ENCODE assay signal across 18 cellular contexts in the genomic region with DNA sequence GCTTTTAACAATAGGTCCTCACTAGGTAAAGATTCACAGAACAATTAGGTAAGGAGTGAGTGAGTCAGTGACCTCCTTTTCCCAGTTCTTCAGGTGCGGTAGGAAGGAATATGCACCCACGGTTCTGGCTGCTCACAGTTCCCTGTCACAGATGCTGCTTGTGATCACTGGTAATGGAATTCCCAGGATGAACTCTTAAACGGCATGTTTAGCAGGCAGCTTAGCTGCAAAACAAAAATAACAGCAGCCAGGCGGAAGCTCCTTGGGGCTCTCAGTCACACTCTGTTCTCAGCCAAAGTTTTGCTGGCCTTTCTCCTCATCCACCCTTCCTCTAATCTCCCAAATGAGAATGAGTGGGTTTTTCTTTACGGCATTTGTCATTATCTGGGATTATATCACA.
DNase-seq lines count a peak whose midpoint lies in the region; ATAC-seq and TF ChIP-seq lines count a peak whose summit lies in the region.
"Had no signal": no experiment of that assay in that cellular context is flagged by ENCODE, and none has a peak within 500 bp of the region (broad histone marks: within the 10 kb centered on the region; RNA-seq: fewer than 3 reads in every experiment).

No MANE protein-coding gene starts in this region.

- peak overlapping the region; percentile 21; the same call in 1 of the 2 replicates for H3K4me3 ChIP-seq in MG63
- no peak overlapping the region for H3K4me3 ChIP-seq in gastroesophageal sphincter
- H3K4me3 ChIP-seq in lower leg skin (ENCODE audit: low read depth, poor library complexity, severe bottlenecking): no peak overlapping the region
- H3K4me3 ChIP-seq: adrenal gland, GM23248, hepatocyte, PC-9, SK-N-MC, thyroid gland had no signal

- no peaks in the 10 kb centered on the region for H3K27me3 ChIP-seq in MG63
- H3K27me3 ChIP-seq in gastroesophageal sphincter: peaks cover 3% of the 10 kb centered on the region
- H3K27me3 ChIP-seq: adrenal gland, thyroid gland had no signal

- intact Hi-C loops in lower leg skin (cut with DNase I; ENCODE audit: low total_unique reads): no loop called here

- ATAC-seq in gastroesophageal sphincter (no peak), HG02884 (IDR thresholded peaks at IDR 0.05; ENCODE audit: unreplicated experiment) (no peak), HG03520 (IDR thresholded peaks at IDR 0.05; ENCODE audit: unreplicated experiment) (no peak)

- TF ChIP-seq CTCF in gastroesophageal sphincter (IDR thresholded peaks at IDR 0.05) (no peak), lower leg skin (IDR thresholded peaks at IDR 0.05) (no peak)

- H3K4me1 ChIP-seq in gastroesophageal sphincter: no peaks in the 10 kb centered on the region
- H3K4me1 ChIP-seq: adrenal gland had no signal

- peak overlapping the region in 3 of 4 donors; percentile 9 to 44 (median 29) for H3K27ac ChIP-seq in gastroesophageal sphincter
- H3K27ac ChIP-seq: 22Rv1, GM23248, hepatocyte, PC-9, SK-N-MC had no signal

- no peaks in the 10 kb centered on the region for H3K9me3 ChIP-seq in MG63
- H3K9me3 ChIP-seq in gastroesophageal sphincter: no peaks in the 10 kb centered on the region
- H3K9me3 ChIP-seq: adrenal gland, thyroid gland had no signal

- no peak for TF ChIP-seq EP300 in gastroesophageal sphincter (IDR thresholded peaks at IDR 0.05)

- no peaks in the 10 kb centered on the region for H3K36me3 ChIP-seq in MG63
- H3K36me3 ChIP-seq in gastroesophageal sphincter: no peaks in the 10 kb centered on the region
- H3K36me3 ChIP-seq: adrenal gland, thyroid gland had no signal

- TF ChIP-seq POLR2A in gastroesophageal sphincter (IDR thresholded peaks at IDR 0.05): no peak
- no peak for TF ChIP-seq POLR2A in lower leg skin (IDR thresholded peaks at IDR 0.05)

- peak; percentile 42 for DNase-seq in NCI-H82 (lab: John Stamatoyannopoulos, UW)
- DNase-seq in NCI-H82 treated with DMSO at 0.1 percent for 48 hours (lab: John Stamatoyannopoulos, UW; ENCODE audit: unreplicated experiment): no peak
- no peak for DNase-seq in MG63
- DNase-seq in retina: peak; percentile 28
- DNase-seq in lower leg skin (ENCODE audit: low spot score in 2 of 2): no peak
- DNase-seq: effector memory CD8-positive, alpha-beta T cell; IMR-90; NCI-H510A treated with DMSO at 0.1 percent for 48 hours; PC-9 had no signal

- 37 to 50% methylated on average over 5 of the region's 5 CpGs for WGBS in gastroesophageal sphincter (ENCODE audit: low coverage in 1 of 2), 2 donors
- 52 to 62% methylated on average over 5 of the region's 5 CpGs for WGBS in lower leg skin, 2 donors

Comparison
In these comparisons a context has a peak if more than half of its experiments do, and no peak if none do; other contexts are left out.
1. DNase-seq: peak in NCI-H82 (single experiment) and retina (single experiment); none in NCI-H82 treated with DMSO at 0.1 percent for 48 hours (single experiment), MG63 (single experiment) and lower leg skin (0 of 2).